Comparison of ENCODE assay signal across 9 cellular contexts in genomic region chrX:38560776-38561125, GRCh38. TPM values are rescaled to one million over a fixed set of nuclear protein-coding genes. Genes with fewer than 3 reads are reported as not detected.
DNase-seq lines count a peak whose midpoint lies in the region; ATAC-seq and TF ChIP-seq lines count a peak whose summit lies in the region.
"Had no signal": no experiment of that assay in that cellular context is flagged by ENCODE, and none has a peak within 500 bp of the region (broad histone marks: within the 10 kb centered on the region; RNA-seq: fewer than 3 reads in every experiment).

No MANE protein-coding gene starts in this region.

- no peak for TF ChIP-seq CTCF in A673 (conservative IDR thresholded peaks at IDR 0.05; ENCODE audit: low read depth, low read length)
- no peak for TF ChIP-seq CTCF in brain microvascular endothelial cell (IDR thresholded peaks at IDR 0.05; ENCODE audit: low read depth, low read length, missing control alignments)

- CTCF ChIA-PET in A673 (lab: Charles Lee): no interaction called here

- no peak for ATAC-seq in GM18520 (IDR thresholded peaks at IDR 0.05; ENCODE audit: unreplicated experiment)

- in situ Hi-C loops in HAP-1 (cut with MboI; ENCODE audit: low sequenced_read_pairs): no loop called here
- in situ Hi-C loops in brain microvascular endothelial cell (cut with HindIII; ENCODE audit: low pct_ligation_motif_present, low sequenced_read_pairs): no loop called here

- H3K9me3 ChIP-seq in A673 (ENCODE audit: low read depth, low read length, poor library complexity, severe bottlenecking) (no peaks in the 10 kb centered on the region), HAP-1 (no peaks in the 10 kb centered on the region), mucosa of stomach (ENCODE audit: control insufficient read depth, low read length) (no peaks in the 10 kb centered on the region)

- DNase-seq in A673 (ENCODE audit: low spot score) (no peak), HAP-1 (ENCODE audit: low spot score in 2 of 2) (no peak), brain microvascular endothelial cell (no peak), epidermal melanocyte (ENCODE audit: insufficient read length, low spot score) (no peak), SHP77 (lab: John Stamatoyannopoulos, UW) (no peak), NCI-H2227 treated with DMSO at 0.1 percent for 48 hours (lab: John Stamatoyannopoulos, UW) (no peak)

- H3K27me3 ChIP-seq in A673 (replicated peaks; ENCODE audit: insufficient read depth, low read depth, low read length, poor library complexity) (no peaks in the 10 kb centered on the region), HAP-1 (ENCODE audit: low read depth) (peaks cover 19% of the 10 kb centered on the region), brain microvascular endothelial cell (replicated peaks) (no peaks in the 10 kb centered on the region), mucosa of stomach (ENCODE audit: control insufficient read depth, insufficient read depth, low read length) (no peaks in the 10 kb centered on the region)

- intact Hi-C loops in A673 (cut with micrococcal nuclease; ENCODE audit: unreplicated experiment): loop anchor here (10.0 kb wide), 1 partner anchor 466 kb away; no protein-coding TSS in a partner anchor

- BruUV-seq in A673 (replicated peaks; lab: Mats Ljungman, UMichigan): no TSS peak

- POLR2A ChIA-PET in A673 (lab: Charles Lee; ENCODE audit: low non-redundant PET): interaction anchor here (0.6 kb wide), 1 partner anchor 303 kb away, joined by 3 read pairs; no protein-coding TSS in a partner anchor

- no peaks in the 10 kb centered on the region for H3K36me3 ChIP-seq in A673 (ENCODE audit: insufficient read depth, low read length, poor library complexity, severe bottlenecking)
- H3K36me3 ChIP-seq in HAP-1 (replicated peaks): no peaks in the 10 kb centered on the region
- H3K36me3 ChIP-seq in brain microvascular endothelial cell (replicated peaks): no peaks in the 10 kb centered on the region
- H3K36me3 ChIP-seq in mucosa of stomach (ENCODE audit: control insufficient read depth, insufficient read depth, low read length): no peaks in the 10 kb centered on the region

- H3K9ac ChIP-seq in mucosa of stomach (ENCODE audit: low read length): peak overlapping the region; percentile 4

- peak overlapping the region; percentile 36 for H3K4me3 ChIP-seq in A673 (ENCODE audit: low read depth, low read length, poor library complexity, severe bottlenecking)
- peak overlapping the region; percentile 23 for H3K4me3 ChIP-seq in HAP-1
- H3K4me3 ChIP-seq in brain microvascular endothelial cell (ENCODE audit: low read depth, low read length): peak overlapping the region; percentile 49
- H3K4me3 ChIP-seq in mucosa of stomach (ENCODE audit: low read length): peak overlapping the region; percentile 6

- H3K4me1 ChIP-seq in A673 (ENCODE audit: insufficient read depth, low read length, poor library complexity, severe bottlenecking) (no peaks in the 10 kb centered on the region), HAP-1 (peaks cover 4% of the 10 kb centered on the region; the same call in 1 of the 2 replicates), mucosa of stomach (ENCODE audit: control insufficient read depth, insufficient read depth, low read length) (peaks cover 5% of the 10 kb centered on the region)

- H3K27ac ChIP-seq in A673 (ENCODE audit: low read depth, low read length, poor library complexity, severe bottlenecking): no peak overlapping the region
- no peak overlapping the region for H3K27ac ChIP-seq in brain microvascular endothelial cell
- H3K27ac ChIP-seq: epithelial cell of prostate had no signal

RNA-seq across cellular contexts. Expression of gene TSPAN7, which starts 0.6 kb away (rescaled TPM):
- 0.26 and 0.31 TPM in 2 replicates for total RNA-seq in A673 (2021)
